30 cellular contexts compared by ENCODE assay signal in the genomic region with DNA sequence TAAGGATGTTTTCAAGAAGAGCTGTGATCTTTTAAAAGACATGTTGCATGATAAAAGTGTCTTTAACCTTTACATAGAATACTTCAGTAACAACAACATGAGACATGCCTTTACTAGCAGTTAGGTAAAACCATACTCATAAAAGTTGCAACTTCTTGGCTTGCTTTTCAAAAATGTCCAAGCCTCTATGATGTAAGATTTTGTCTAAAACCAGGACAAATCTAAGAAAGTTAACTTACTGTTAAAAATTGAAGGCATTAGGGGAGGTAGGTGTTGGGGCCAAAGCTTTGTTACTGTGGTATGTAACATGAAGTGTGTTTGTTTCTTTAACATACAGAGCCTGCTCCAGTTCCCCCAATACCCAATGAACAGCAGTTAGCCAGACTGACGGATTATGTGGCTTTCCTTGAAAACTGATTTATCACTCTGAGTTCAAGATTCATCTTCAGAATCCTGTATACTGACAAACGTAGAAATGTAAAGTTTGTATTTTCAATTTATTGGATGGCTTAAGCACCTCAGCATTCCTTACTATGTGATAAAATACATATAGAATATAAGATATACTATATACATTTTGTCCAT. TPM values are rescaled to one million over a fixed set of nuclear protein-coding genes. Genes with fewer than 3 reads are reported as not detected.
DNase-seq lines count a peak whose midpoint lies in the region; ATAC-seq and TF ChIP-seq lines count a peak whose summit lies in the region.
"Had no signal": no experiment of that assay in that cellular context is flagged by ENCODE, and none has a peak within 500 bp of the region (broad histone marks: within the 10 kb centered on the region; RNA-seq: fewer than 3 reads in every experiment).

No MANE protein-coding gene starts in this region.

- H3K27me3 ChIP-seq in SK-N-SH (ENCODE audit: insufficient read depth) (no peaks in the 10 kb centered on the region), vagina (no peaks in the 10 kb centered on the region), ovary (no peaks in the 10 kb centered on the region), BE2C (no peaks in the 10 kb centered on the region)
- H3K27me3 ChIP-seq in CD4-positive, alpha-beta memory T cell (ENCODE audit: insufficient read depth, low read length): no peaks in the 10 kb centered on the region
- H3K27me3 ChIP-seq: BLaER1, esophagus muscularis mucosa, heart left ventricle, testis had no signal

- peaks cover 40% of the 10 kb centered on the region for H3K79me2 ChIP-seq in SK-N-SH (ENCODE audit: insufficient read depth)

- peaks cover 0 to 7% (median 4%) of the 10 kb centered on the region in 4 donors for H3K4me1 Mint-ChIP-seq in CD4-positive, alpha-beta memory T cell

- H3K4me2 ChIP-seq in SK-N-SH: no peak overlapping the region; the same call in 1 of the 2 replicates
- H3K4me2 ChIP-seq: BLaER1 had no signal

- peak overlapping the region in 1 of 2 experiments; percentile 84; a peak in 2 of 4 replicates for H3K27ac ChIP-seq in SK-N-SH (ENCODE audit: low read depth in 2 of 2, low read length in 1 of 2)
- peak overlapping the region; percentile 52 for H3K27ac ChIP-seq in vagina
- no peak overlapping the region for H3K27ac ChIP-seq in ovary
- no peak overlapping the region for H3K27ac ChIP-seq in CD4-positive, alpha-beta memory T cell (ENCODE audit: low read depth, low read length)
- H3K27ac ChIP-seq: 22Rv1, BLaER1, esophagus muscularis mucosa had no signal

- no peaks in the 10 kb centered on the region for H3K9me3 Mint-ChIP-seq in CD4-positive, alpha-beta memory T cell
- H3K9me3 Mint-ChIP-seq: stimulated activated naive B cell treated with anti-CD40 and anti-IgM and Interleukin-4, amounts not matched to agents 10 μg/mL and 1 μg/mL and 100 μg/mL, for 72 hours had no signal

- H3K27me3 Mint-ChIP-seq in CD4-positive, alpha-beta memory T cell: no peaks in the 10 kb centered on the region
- H3K27me3 Mint-ChIP-seq: activated CD4-positive, alpha-beta T cell treated with anti-CD3 and anti-CD28 coated beads for 36 hours; stimulated activated naive B cell treated with anti-CD40 and anti-IgM and Interleukin-4, amounts not matched to agents 10 μg/mL and 1 μg/mL and 100 μg/mL, for 72 hours had no signal

- no peak overlapping the region for H3K4me3 Mint-ChIP-seq in CD4-positive, alpha-beta memory T cell
- H3K4me3 Mint-ChIP-seq: activated CD4-positive, alpha-beta T cell treated with anti-CD3 and anti-CD28 coated beads for 36 hours; stimulated activated naive B cell treated with anti-CD40 and anti-IgM and Interleukin-4, amounts not matched to agents 10 μg/mL and 1 μg/mL and 100 μg/mL, for 72 hours had no signal

- no peak overlapping the region for H3K27ac Mint-ChIP-seq in CD4-positive, alpha-beta memory T cell
- H3K27ac Mint-ChIP-seq: activated CD4-positive, alpha-beta T cell treated with anti-CD3 and anti-CD28 coated beads for 36 hours; stimulated activated naive B cell treated with anti-CD40 and anti-IgM and Interleukin-4, amounts not matched to agents 10 μg/mL and 1 μg/mL and 100 μg/mL, for 72 hours had no signal

- DNase-seq in SK-N-SH (no peak), cardiac fibroblast (ENCODE audit: low read depth in 2 of 2) (peak; percentile 35 to 57), iris pigment epithelial cell (ENCODE audit: low read depth) (peak; percentile 34), vagina (ENCODE audit: extremely low spot score in 2 of 2) (no peak), ovary (no peak), BE2C (no peak)
- DNase-seq in CD4-positive, alpha-beta memory T cell: no peak
- DNase-seq: activated CD4-positive, alpha-beta T cell treated with anti-CD3 and anti-CD28 coated beads for 36 hours; activated CD8-positive, alpha-beta memory T cell treated with anti-CD3 and anti-CD28 coated beads for 24 hours; activated naive CD4-positive, alpha-beta T cell treated with anti-CD3 and anti-CD28 coated beads, Interleukin-2, amount 50 U/mL, for 16 hours; activated T-cell treated with anti-CD3 and anti-CD28 coated beads, Interleukin-2, amount 50 U/mL, for 48 hours; aorta; Caco-2; effector memory CD4-positive, alpha-beta T cell; GOT3; heart left ventricle; Karpas-422; left ventricle myocardium superior; NCI-H1092; NCI-H2029; OCI-M1; SIG-M5; stimulated activated naive B cell treated with anti-CD40 and anti-IgM and Interleukin-4, amounts not matched to agents 10 μg/mL and 1 μg/mL and 100 μg/mL, for 72 hours; testis had no signal

- peaks cover 79 to 84% of the 10 kb centered on the region in 2 experiments for H3K36me3 ChIP-seq in SK-N-SH (replicated peaks in 1 of 2; ENCODE audit: control insufficient read depth in 1 of 2, insufficient read depth in 2 of 2, low read length in 1 of 2)
- H3K36me3 ChIP-seq in vagina: peaks cover 0 to 48% of the 10 kb centered on the region in 2 donors
- no peaks in the 10 kb centered on the region for H3K36me3 ChIP-seq in ovary
- H3K36me3 ChIP-seq in CD4-positive, alpha-beta memory T cell (ENCODE audit: insufficient read depth, low read length): peaks cover 68% of the 10 kb centered on the region
- peaks cover 29% of the 10 kb centered on the region for H3K36me3 ChIP-seq in BE2C

- no peak for TF ChIP-seq RAD21 in SK-N-SH (IDR thresholded peaks at IDR 0.05; ENCODE audit: low read length)

- H4K20me1 ChIP-seq in SK-N-SH (ENCODE audit: insufficient read depth): no peaks in the 10 kb centered on the region

- peak overlapping the region; percentile 24; the same call in 1 of the 2 replicates for H3K9ac ChIP-seq in SK-N-SH
- H3K9ac ChIP-seq: BLaER1 had no signal

- TF ChIP-seq POLR2A in vagina (IDR thresholded peaks at IDR 0.05) (no peak), ovary (IDR thresholded peaks at IDR 0.05) (no peak)

- H3F3A ChIP-seq in SK-N-SH (replicated peaks; ENCODE audit: insufficient read depth): peaks cover 26% of the 10 kb centered on the region

- H3K9me3 ChIP-seq in SK-N-SH (no peaks in the 10 kb centered on the region), vagina (no peaks in the 10 kb centered on the region), ovary (no peaks in the 10 kb centered on the region), BE2C (no peaks in the 10 kb centered on the region)
- no peaks in the 10 kb centered on the region for H3K9me3 ChIP-seq in CD4-positive, alpha-beta memory T cell (ENCODE audit: control insufficient read depth in 1 of 2, low read length in 2 of 2)
- H3K9me3 ChIP-seq: BLaER1, Caco-2, esophagus muscularis mucosa, heart left ventricle, prostate gland, testis had no signal

- CTCF ChIA-PET in SK-N-SH (lab: Yijun Ruan, JAX): interaction anchor here (0.6 to 1.6 kb wide), 3 partner anchors 11 to 28 kb away, joined by 3 to 5 read pairs (median 3); a partner anchor contains a TSS
- CTCF ChIA-PET in CD4-positive, alpha-beta memory T cell (lab: Charles Lee; ENCODE audit: partially characterized antibody): interaction anchor here (0.7 kb wide), 1 partner anchor 748 kb away, joined by 4 read pairs; no protein-coding TSS in a partner anchor

- H3K4me1 ChIP-seq in SK-N-SH (ENCODE audit: control insufficient read depth in 1 of 2, insufficient read depth in 2 of 2, low read depth in 1 of 2, low read length in 1 of 2) (peaks cover 0 to 16% of the 10 kb centered on the region in 2 experiments; a peak in 1 of 4 replicates), vagina (peaks cover 15% of the 10 kb centered on the region), ovary (ENCODE audit: insufficient read depth) (peaks cover 6% of the 10 kb centered on the region), BE2C (no peaks in the 10 kb centered on the region)
- no peaks in the 10 kb centered on the region for H3K4me1 ChIP-seq in CD4-positive, alpha-beta memory T cell (ENCODE audit: insufficient read depth, low read length)
- H3K4me1 ChIP-seq: Caco-2, testis had no signal

- H3K4me3 ChIP-seq in SK-N-SH (ENCODE audit: low read depth in 2 of 2, low read length in 1 of 2) (no peak overlapping the region), cardiac fibroblast (replicated peaks in 1 of 2; ENCODE audit: low read depth in 2 of 2, low read length in 2 of 2) (no peak overlapping the region), vagina (no peak overlapping the region), ovary (no peak overlapping the region), BE2C (ENCODE audit: low read depth, low read length) (no peak overlapping the region)
- H3K4me3 ChIP-seq in CD4-positive, alpha-beta memory T cell (ENCODE audit: low read length in 2 of 2): no peak overlapping the region
- H3K4me3 ChIP-seq: BLaER1, esophagus muscularis mucosa, heart left ventricle, prostate gland, skin epidermis, testis had no signal

- POLR2A ChIA-PET in SK-N-SH (lab: Yijun Ruan, JAX): no interaction called here
- POLR2A ChIA-PET in CD4-positive, alpha-beta memory T cell (lab: Charles Lee; ENCODE audit: partially characterized antibody): no interaction called here

- peaks cover 75 to 85% of the 10 kb centered on the region in 2 donors for H3K36me3 Mint-ChIP-seq in CD4-positive, alpha-beta memory T cell

- no peaks in the 10 kb centered on the region for H3K9me2 ChIP-seq in SK-N-SH

- TF ChIP-seq EP300 in SK-N-SH (IDR thresholded peaks at IDR 0.05; ENCODE audit: borderline replicate concordance in 1 of 2, low read depth in 1 of 2, low read length in 1 of 2): no peak
- TF ChIP-seq EP300 in ovary (IDR thresholded peaks at IDR 0.05): no peak

- WGBS in SK-N-SH (ENCODE audit: low lambda C conversion rate): 64% methylated on average over 2 of the region's 2 CpGs
- 88 to 93% (median 92%) methylated on average over 2 of the region's 2 CpGs for WGBS in ovary, 3 donors

- TF ChIP-seq CTCF in SK-N-SH (IDR thresholded peaks at IDR 0.05) (no peak), cardiac fibroblast (IDR thresholded peaks at IDR 0.05; ENCODE audit: low read depth, low read length) (no peak), vagina (IDR thresholded peaks at IDR 0.05) (no peak), ovary (IDR thresholded peaks at IDR 0.05) (no peak), BE2C (IDR thresholded peaks at IDR 0.05; ENCODE audit: low read depth, low read length) (no peak)

- no peak overlapping the region for H2AFZ ChIP-seq in SK-N-SH (ENCODE audit: low read depth)

- intact Hi-C loops in vagina (cut with DNase I) (no loop called here), ovary (cut with DNase I) (loop anchor here in 1 of 4 donors (10.0 kb wide), 3 partner anchors 57 to 477 kb away; no protein-coding TSS in a partner anchor)
- intact Hi-C loops in CD4-positive, alpha-beta memory T cell (cut with micrococcal nuclease): no loop called here

- no peak for ATAC-seq in SK-N-SH treated with all-trans-retinoic acid at 6 μM for 48 hours
- ATAC-seq: left ventricle myocardium superior; stimulated activated naive B cell treated with anti-CD40 and anti-IgM and Interleukin-4, amounts not matched to agents 10 μg/mL and 1 μg/mL and 100 μg/mL, for 72 hours had no signal

TF ChIP-seq in SK-N-SH treated with all-trans-retinoic acid at 6 μM for 48 hours, 23 proteins besides CTCF, POLR2A, EP300 and RAD21 (continues in another document):
- TF ChIP-seq ZNF70 (CRISPR knock-in tag; IDR thresholded peaks at IDR 0.05) (no peak), RARB (CRISPR knock-in tag; IDR thresholded peaks at IDR 0.05) (no peak)

RNA-seq across cellular contexts. Expression of a gene that starts 11.7 kb away (rescaled TPM):
- polyA plus RNA-seq in SK-N-SH (2012; rRNA removed): 107 and 123 TPM in 2 replicates
- polyA plus RNA-seq in SK-N-SH (2012; cell fraction: cytosol; rRNA removed): 147 and 188 TPM in 2 replicates
- polyA plus RNA-seq in SK-N-SH (2012; cell fraction: nucleus; rRNA removed): 29.4 and 69.0 TPM in 2 replicates
- 46.9 TPM for total RNA-seq in vagina
- 10 to 100 TPM; 49.5 to 66.3 (median 56.6) TPM for total RNA-seq in ovary
- polyA plus RNA-seq in ovary: 100 to 1,000 TPM in 1 of 2 donors, 10 to 100 TPM in 1; 43.9 to 116 TPM
- total RNA-seq in CD4-positive, alpha-beta memory T cell: 10 to 100 TPM; 33.4 to 34.5 TPM
- polyA plus RNA-seq in CD4-positive, alpha-beta memory T cell: 100 to 1,000 TPM in 1 of 2 donors, 10 to 100 TPM in 1; 71.1 to 105 TPM
- polyA plus RNA-seq in BE2C (2012; ENCODE audit: insufficient read depth, insufficient read length, low read depth): 172 TPM

Comparison
In these comparisons a context has a peak if more than half of its experiments do, and no peak if none do; other contexts are left out.
1. DNase-seq: peak in cardiac fibroblast (2 of 2) and iris pigment epithelial cell (single experiment); none in SK-N-SH (single experiment), vagina (0 of 2), ovary (0 of 5), CD4-positive, alpha-beta memory T cell (0 of 5) and BE2C (single experiment).